ENCODE assay signal across 7 cellular contexts in genomic region chr15:35748105-35748504, GRCh38.
"Had no signal": no experiment of that assay in that cellular context is flagged by ENCODE, and none has a peak within 500 bp of the region (broad histone marks: within the 10 kb centered on the region; RNA-seq: fewer than 3 reads in every experiment).

No MANE protein-coding gene starts in this region.

- ATAC-seq: K562 had no signal

- H2AFZ ChIP-seq: GM23248 had no signal

- H3K4me3 ChIP-seq: GM23248, K562 had no signal

- H3K9ac ChIP-seq: GM23248 had no signal

- FAIRE-seq: K562 had no signal

- DNase-seq: GM23248, H7, HCEC 1CT, IMR-90, KG1 had no signal

- H3K27ac ChIP-seq: GM23248, HL-60 had no signal
